Comparison of ENCODE assay signal across 8 cellular contexts in genomic region chr2:173048901-173049661, GRCh38. TPM values are rescaled to one million over a fixed set of nuclear protein-coding genes. Genes with fewer than 3 reads are reported as not detected.
A peak's percentile ranks its signal among the peaks of the same experiment; 100 is the strongest.
DNase-seq lines count a peak whose midpoint lies in the region; ATAC-seq and TF ChIP-seq lines count a peak whose summit lies in the region.

No MANE protein-coding gene starts in this region.

- peaks cover 14% of the 10 kb centered on the region for H3K4me1 Mint-ChIP-seq in activated CD4-positive, alpha-beta memory T cell treated with anti-CD3 and anti-CD28 coated beads, Interleukin-2, amount 10 ng/mL, durations not matched to agents 7 days and 5 days
- peaks cover 14% of the 10 kb centered on the region for H3K4me1 Mint-ChIP-seq in activated T-helper 2 cell treated with anti-CD3 and anti-CD28 coated beads, Interferon-gamma antibody, Interleukin-2, Interleukin-4, amounts not matched to agents 10 μg/mL and 5 μg/mL and 100 μg/mL, durations not matched to agents 14 hours and 24 hours and 36 hours (ENCODE audit: low read depth)

- no peaks in the 10 kb centered on the region for H3K9me3 ChIP-seq in left ventricle myocardium inferior (replicated peaks)

- CTCF ChIA-PET in activated CD4-positive, alpha-beta memory T cell treated with anti-CD3 and anti-CD28 coated beads, Interleukin-2, amount 10 ng/mL, durations not matched to agents 7 days and 5 days (lab: Charles Lee): no interaction called here

- intact Hi-C loops in left ventricle myocardium inferior (cut with micrococcal nuclease): no loop called here
- intact Hi-C loops in activated T-helper 2 cell treated with anti-CD3 and anti-CD28 coated beads, Interferon-gamma antibody, Interleukin-2, Interleukin-4, amounts not matched to agents 10 μg/mL and 5 μg/mL and 100 μg/mL, durations not matched to agents 14 hours and 24 hours and 36 hours (cut with micrococcal nuclease): loop anchor here (1.0 kb wide), 3 partner anchors 52 to 102 kb away; no protein-coding TSS in a partner anchor

- peak overlapping the region; percentile 70 for H3K27ac ChIP-seq in left ventricle myocardium inferior (replicated peaks)

- no peaks in the 10 kb centered on the region for H3K9me3 Mint-ChIP-seq in activated CD4-positive, alpha-beta memory T cell treated with anti-CD3 and anti-CD28 coated beads, Interleukin-2, amount 10 ng/mL, durations not matched to agents 7 days and 5 days
- H3K9me3 Mint-ChIP-seq in activated T-helper 2 cell treated with anti-CD3 and anti-CD28 coated beads, Interferon-gamma antibody, Interleukin-2, Interleukin-4, amounts not matched to agents 10 μg/mL and 5 μg/mL and 100 μg/mL, durations not matched to agents 14 hours and 24 hours and 36 hours: no peaks in the 10 kb centered on the region

- H3K27me3 Mint-ChIP-seq in activated CD4-positive, alpha-beta memory T cell treated with anti-CD3 and anti-CD28 coated beads, Interleukin-2, amount 10 ng/mL, durations not matched to agents 7 days and 5 days: peaks cover 17% of the 10 kb centered on the region
- H3K27me3 Mint-ChIP-seq in activated T-helper 2 cell treated with anti-CD3 and anti-CD28 coated beads, Interferon-gamma antibody, Interleukin-2, Interleukin-4, amounts not matched to agents 10 μg/mL and 5 μg/mL and 100 μg/mL, durations not matched to agents 14 hours and 24 hours and 36 hours (ENCODE audit: low read depth): peaks cover 31% of the 10 kb centered on the region

- H3K27me3 ChIP-seq in GM06990 (replicated peaks; ENCODE audit: control insufficient read depth, insufficient read depth, low read length) (no peaks in the 10 kb centered on the region), left ventricle myocardium inferior (ENCODE audit: low read depth) (no peaks in the 10 kb centered on the region)

- H3K4me3 ChIP-seq in GM06990 (replicated peaks; ENCODE audit: low read depth, low read length) (no peak overlapping the region), left ventricle myocardium inferior (no peak overlapping the region)

- H3K36me3 ChIP-seq in GM06990 (ENCODE audit: control insufficient read depth, insufficient read depth, low read length): no peaks in the 10 kb centered on the region
- no peaks in the 10 kb centered on the region for H3K36me3 ChIP-seq in left ventricle myocardium inferior

- no peak for TF ChIP-seq CTCF in GM06990 (IDR thresholded peaks at IDR 0.05; ENCODE audit: insufficient read depth, low read length, poor library complexity, severe bottlenecking)
- no peak for TF ChIP-seq CTCF in left ventricle myocardium inferior (IDR thresholded peaks at IDR 0.05; ENCODE audit: borderline replicate concordance)

- DNase-seq in GM06990 (ENCODE audit: extremely low read depth, insufficient read length) (peak; percentile 18), Kasumi-1 (lab: John Stamatoyannopoulos, UW) (peak; percentile 48 to 59), left ventricle myocardium inferior (peak; percentile 73), D341Med (ENCODE audit: low spot score) (no peak)
- peak; percentile 19 for DNase-seq in activated CD4-positive, alpha-beta memory T cell treated with anti-CD3 and anti-CD28 coated beads, Interleukin-2, amount 10 ng/mL, durations not matched to agents 7 days and 5 days
- peak; percentile 30 to 36 for DNase-seq in stimulated activated CD4-positive, alpha-beta T cell treated with anti-CD3 and anti-CD28 coated beads, Interleukin-4, amount 100 ng/mL, for 48 hours (ENCODE audit: low read depth in 2 of 2)
- no peak for DNase-seq in activated T-helper 2 cell treated with anti-CD3 and anti-CD28 coated beads, Interferon-gamma antibody, Interleukin-2, Interleukin-4, amounts not matched to agents 10 μg/mL and 5 μg/mL and 100 μg/mL, durations not matched to agents 14 hours and 24 hours and 36 hours (ENCODE audit: low spot score)

- H3K36me3 Mint-ChIP-seq in activated CD4-positive, alpha-beta memory T cell treated with anti-CD3 and anti-CD28 coated beads, Interleukin-2, amount 10 ng/mL, durations not matched to agents 7 days and 5 days (ENCODE audit: low read depth): no peaks in the 10 kb centered on the region
- H3K36me3 Mint-ChIP-seq in activated T-helper 2 cell treated with anti-CD3 and anti-CD28 coated beads, Interferon-gamma antibody, Interleukin-2, Interleukin-4, amounts not matched to agents 10 μg/mL and 5 μg/mL and 100 μg/mL, durations not matched to agents 14 hours and 24 hours and 36 hours (ENCODE audit: low read depth): no peaks in the 10 kb centered on the region

- H3K4me3 Mint-ChIP-seq in activated CD4-positive, alpha-beta memory T cell treated with anti-CD3 and anti-CD28 coated beads, Interleukin-2, amount 10 ng/mL, durations not matched to agents 7 days and 5 days: no peak overlapping the region
- H3K4me3 Mint-ChIP-seq in activated T-helper 2 cell treated with anti-CD3 and anti-CD28 coated beads, Interferon-gamma antibody, Interleukin-2, Interleukin-4, amounts not matched to agents 10 μg/mL and 5 μg/mL and 100 μg/mL, durations not matched to agents 14 hours and 24 hours and 36 hours (ENCODE audit: low read depth): no peak overlapping the region

- ATAC-seq in GM21786 (IDR thresholded peaks at IDR 0.05; ENCODE audit: unreplicated experiment): peak; percentile 78

- H3K4me1 ChIP-seq in left ventricle myocardium inferior: peaks cover 22% of the 10 kb centered on the region

- POLR2A ChIA-PET in activated CD4-positive, alpha-beta memory T cell treated with anti-CD3 and anti-CD28 coated beads, Interleukin-2, amount 10 ng/mL, durations not matched to agents 7 days and 5 days (lab: Charles Lee): no interaction called here

- no peak overlapping the region for H3K27ac Mint-ChIP-seq in activated CD4-positive, alpha-beta memory T cell treated with anti-CD3 and anti-CD28 coated beads, Interleukin-2, amount 10 ng/mL, durations not matched to agents 7 days and 5 days
- no peak overlapping the region for H3K27ac Mint-ChIP-seq in activated T-helper 2 cell treated with anti-CD3 and anti-CD28 coated beads, Interferon-gamma antibody, Interleukin-2, Interleukin-4, amounts not matched to agents 10 μg/mL and 5 μg/mL and 100 μg/mL, durations not matched to agents 14 hours and 24 hours and 36 hours

RNA-seq across cellular contexts. Expression of gene MAP3K20, which starts 26.6 kb away (rescaled TPM):
- total RNA-seq in activated CD4-positive, alpha-beta memory T cell treated with anti-CD3 and anti-CD28 coated beads, Interleukin-2, amount 10 ng/mL, durations not matched to agents 7 days and 5 days: 10 to 100 TPM; 13.7 to 15.2 TPM
- 466 TPM for total RNA-seq in left ventricle myocardium inferior
- 26.5 and 26.8 TPM in 2 replicates for total RNA-seq in activated T-helper 2 cell treated with anti-CD3 and anti-CD28 coated beads, Interferon-gamma antibody, Interleukin-2, Interleukin-4, amounts not matched to agents 10 μg/mL and 5 μg/mL and 100 μg/mL, durations not matched to agents 14 hours and 24 hours and 36 hours

Comparison
In these comparisons a context has a peak if more than half of its experiments do, and no peak if none do; other contexts are left out.
1. DNase-seq: peak in GM06990 (single experiment), Kasumi-1 (2 of 2), activated CD4-positive, alpha-beta memory T cell treated with anti-CD3 and anti-CD28 coated beads, Interleukin-2, amount 10 ng/mL, durations not matched to agents 7 days and 5 days (single experiment), left ventricle myocardium inferior (single experiment) and stimulated activated CD4-positive, alpha-beta T cell treated with anti-CD3 and anti-CD28 coated beads, Interleukin-4, amount 100 ng/mL, for 48 hours (2 of 2); none in activated T-helper 2 cell treated with anti-CD3 and anti-CD28 coated beads, Interferon-gamma antibody, Interleukin-2, Interleukin-4, amounts not matched to agents 10 μg/mL and 5 μg/mL and 100 μg/mL, durations not matched to agents 14 hours and 24 hours and 36 hours (single experiment) and D341Med (single experiment).
2. RNA of gene MAP3K20, which starts 26.6 kb away (total RNA-seq): 466 TPM in left ventricle myocardium inferior (single experiment); 26.5 to 26.8 TPM in activated T-helper 2 cell treated with anti-CD3 and anti-CD28 coated beads, Interferon-gamma antibody, Interleukin-2, Interleukin-4, amounts not matched to agents 10 μg/mL and 5 μg/mL and 100 μg/mL, durations not matched to agents 14 hours and 24 hours and 36 hours and 13.7 to 15.2 TPM in activated CD4-positive, alpha-beta memory T cell treated with anti-CD3 and anti-CD28 coated beads, Interleukin-2, amount 10 ng/mL, durations not matched to agents 7 days and 5 days; every median in the first group is over 10 times any median in the second.